ENCODE assay signal across 24 cellular contexts in genomic region chr14:42715316-42715715, GRCh38.
DNase-seq lines count a peak whose midpoint lies in the region; ATAC-seq and TF ChIP-seq lines count a peak whose summit lies in the region.
"Had no signal": no experiment of that assay in that cellular context is flagged by ENCODE, and none has a peak within 500 bp of the region (broad histone marks: within the 10 kb centered on the region; RNA-seq: fewer than 3 reads in every experiment).

No MANE protein-coding gene starts in this region.

- no peak overlapping the region for H3K4me2 ChIP-seq in osteoblast (ENCODE audit: insufficient read depth, low read length)

- H3K27me3 ChIP-seq in foreskin keratinocyte (no peaks in the 10 kb centered on the region), osteoblast (ENCODE audit: insufficient read depth, low read length) (no peaks in the 10 kb centered on the region)
- H3K27me3 ChIP-seq: pancreas, sigmoid colon, upper lobe of right lung had no signal

- H3K4me1 ChIP-seq in foreskin keratinocyte, result peaks cover 11% of the 10 kb centered on the region
- no peaks in the 10 kb centered on the region for H3K4me1 ChIP-seq in osteoblast (ENCODE audit: insufficient read depth, low read length)
- no peaks in the 10 kb centered on the region for H3K4me1 ChIP-seq in mucosa of descending colon (ENCODE audit: low read depth)
- H3K4me1 ChIP-seq: pancreas, sigmoid colon, upper lobe of right lung had no signal

- H3K9me3 ChIP-seq in osteoblast (ENCODE audit: low read depth, low read length) (no peaks in the 10 kb centered on the region), mucosa of descending colon (peaks cover 5% of the 10 kb centered on the region)
- H3K9me3 ChIP-seq: sigmoid colon, upper lobe of right lung had no signal

- H4K20me1 ChIP-seq in osteoblast (ENCODE audit: insufficient read depth, low read length), result no peaks in the 10 kb centered on the region

- no peak overlapping the region for H3K4me3 ChIP-seq in cardiac fibroblast (replicated peaks in 1 of 2; ENCODE audit: low read depth in 2 of 2, low read length in 2 of 2)
- H3K4me3 ChIP-seq in osteoblast (ENCODE audit: insufficient read depth, low read length), result no peak overlapping the region
- no peak overlapping the region for H3K4me3 ChIP-seq in mucosa of descending colon
- H3K4me3 ChIP-seq: pancreas, sigmoid colon, upper lobe of right lung had no signal

- no peak overlapping the region for H2AFZ ChIP-seq in osteoblast (ENCODE audit: low read length)

- intact Hi-C loops in mucosa of descending colon (cut with DNase I, micrococcal nuclease), result no loop called here

- peak; percentile 24 for DNase-seq in ACHN
- peak; percentile 8 for DNase-seq in M059J (ENCODE audit: low read depth)
- DNase-seq in cardiac fibroblast (ENCODE audit: low read depth in 2 of 2), result peak; percentile 60 to 71
- peak; percentile 23 to 50 for DNase-seq in foreskin keratinocyte
- no peak for DNase-seq in osteoblast (ENCODE audit: insufficient read length, low spot score, missing footprints)
- no peak for DNase-seq in activated CD4-positive, alpha-beta T cell treated with anti-CD3 and anti-CD28 coated beads for 48 hours
- no peak for DNase-seq in mucosa of descending colon
- DNase-seq: activated CD8-positive, alpha-beta T cell treated with anti-CD3 and anti-CD28 coated beads for 36 hours; activated effector memory CD4-positive, alpha-beta T cell treated with anti-CD3 and anti-CD28 coated beads, Interleukin-2, amount 50 U/mL, for 16 hours; activated T-cell treated with anti-CD3 and anti-CD28 coated beads for 4 hours; dermis blood vessel endothelial cell; glutamatergic neuron; KBM-7; mesendoderm; naive B cell; NCI-H69; pancreas; sigmoid colon; stimulated activated CD4-positive, alpha-beta T cell treated with anti-CD3 and anti-CD28 coated beads, Interleukin-15, amount 100 ng/mL, for 24 hours; T1000; upper lobe of right lung had no signal

- ATAC-seq in foreskin keratinocyte (peak; percentile 71), HG02642 (IDR thresholded peaks at IDR 0.05; ENCODE audit: poor library complexity, unreplicated experiment) (no peak), mucosa of descending colon (no peak)
- ATAC-seq: activated CD8-positive, alpha-beta T cell treated with anti-CD3 and anti-CD28 coated beads for 36 hours; HCT116; left lobe of liver; pancreas; upper lobe of right lung had no signal

- in situ Hi-C loops in ACHN (cut with HindIII; ENCODE audit: low pct_ligation_motif_present, low pct_unique_long_range_greater_than_20kb, low sequenced_read_pairs), result no loop called here

- TF ChIP-seq CTCF in cardiac fibroblast (IDR thresholded peaks at IDR 0.05; ENCODE audit: low read depth, low read length) (no peak), foreskin keratinocyte (conservative IDR thresholded peaks at IDR 0.05) (no peak), osteoblast (IDR thresholded peaks at IDR 0.05; ENCODE audit: extremely low read depth, low read depth, low read length) (no peak), mucosa of descending colon (IDR thresholded peaks at IDR 0.05) (no peak)

- H3K36me3 ChIP-seq in osteoblast (ENCODE audit: insufficient read depth, low read length), result no peaks in the 10 kb centered on the region
- no peaks in the 10 kb centered on the region for H3K36me3 ChIP-seq in mucosa of descending colon (ENCODE audit: low read depth)
- H3K36me3 ChIP-seq: pancreas, sigmoid colon, upper lobe of right lung had no signal

- H3K79me2 ChIP-seq in osteoblast (ENCODE audit: insufficient read depth, low read length), result no peaks in the 10 kb centered on the region

- no peak overlapping the region for H3K27ac ChIP-seq in foreskin keratinocyte
- H3K27ac ChIP-seq in osteoblast (ENCODE audit: low read depth, low read length), result no peak overlapping the region
- H3K27ac ChIP-seq: pancreas, sigmoid colon, upper lobe of right lung had no signal

Comparison
In these comparisons a context has a peak if more than half of its experiments do, and no peak if none do; other contexts are left out.
1. DNase-seq: peak in ACHN (single experiment), M059J (single experiment), cardiac fibroblast (2 of 2) and foreskin keratinocyte (2 of 2); none in osteoblast (single experiment), activated CD4-positive, alpha-beta T cell treated with anti-CD3 and anti-CD28 coated beads for 48 hours (single experiment) and mucosa of descending colon (0 of 3).